In genomic region chr4:3955361-3956164, GRCh38 we compare ENCODE assay signal across 8 cellular contexts.
DNase-seq lines count a peak whose midpoint lies in the region; ATAC-seq and TF ChIP-seq lines count a peak whose summit lies in the region.
"Not testable (repeated sequence)": the region's sequence is repeated elsewhere in the genome, so short reads cannot be mapped to it uniquely, and the experiment has no call there.

No MANE protein-coding gene starts in this region.

- not testable (repeated sequence) for H3K36me3 Mint-ChIP-seq in activated naive CD4-positive, alpha-beta T cell treated with anti-CD3 and anti-CD28 coated beads, Interleukin-2, amount 50 U/mL, for 72 hours

- 1% methylated on average over 29 to 51 of the region's 56 CpGs for WGBS in testis, 2 donors

- ATAC-seq in HG02571 (IDR thresholded peaks at IDR 0.05; ENCODE audit: unreplicated experiment), result peak; percentile 100
- peak; percentile 100 for ATAC-seq in activated naive CD4-positive, alpha-beta T cell treated with anti-CD3 and anti-CD28 coated beads, Interleukin-2, amount 50 U/mL, for 72 hours
- peak; percentile 100 for ATAC-seq in omental fat pad (ENCODE audit: low FRiP score)

- intact Hi-C loops in testis (cut with DNase I; ENCODE audit: low total_unique reads), result not testable (repeated sequence)

- not testable (repeated sequence) for H3K27me3 ChIP-seq in testis

- H3K9me3 Mint-ChIP-seq in activated naive CD4-positive, alpha-beta T cell treated with anti-CD3 and anti-CD28 coated beads, Interleukin-2, amount 50 U/mL, for 72 hours, result not testable (repeated sequence)

- peak; percentile 47 for TF ChIP-seq POLR2A in NB4 (IDR thresholded peaks at IDR 0.05; ENCODE audit: extremely low read depth, insufficient read length)
- TF ChIP-seq POLR2A in testis (IDR thresholded peaks at IDR 0.05), result not testable (repeated sequence)

- peak; percentile 98 for DNase-seq in GM04504 (ENCODE audit: low read depth)
- peak; percentile 99 for DNase-seq in NB4 (ENCODE audit: low read depth)
- DNase-seq in SK-N-MC (ENCODE audit: low read depth, low spot score), result peak; percentile 89
- DNase-seq in activated naive CD4-positive, alpha-beta T cell treated with anti-CD3 and anti-CD28 coated beads, Interleukin-2, amount 50 U/mL, for 72 hours (ENCODE audit: low spot score in 2 of 2), result peak; percentile 96 to 97
- DNase-seq in glomerular endothelial cell (ENCODE audit: extremely low read depth, low read depth, low spot score), result peak; percentile 76
- peak; percentile 96 for DNase-seq in omental fat pad (ENCODE audit: low spot score)
- DNase-seq in testis, result peak; percentile 99

- H3K4me3 ChIP-seq in NB4 (ENCODE audit: low read depth, low read length) (peak overlapping the region; percentile 71), SK-N-MC (peak overlapping the region; percentile 85), testis (peak overlapping the region; percentile 66 to 76)

- not testable (repeated sequence) for H3K9me3 ChIP-seq in SK-N-MC (ENCODE audit: low read depth, low read length); testis

- not testable (repeated sequence) for TF ChIP-seq CTCF in NB4 (IDR thresholded peaks at IDR 0.05; ENCODE audit: low read depth, low read length); omental fat pad (IDR thresholded peaks at IDR 0.05); testis (IDR thresholded peaks at IDR 0.05)

- H3K9ac ChIP-seq in SK-N-MC (ENCODE audit: insufficient read length), result peak overlapping the region; percentile 59

- H3K36me3 ChIP-seq in SK-N-MC (ENCODE audit: insufficient read depth, low read length); testis (ENCODE audit: low read depth, missing control alignments): not testable (repeated sequence)

- H3K27ac ChIP-seq in SK-N-MC (peak overlapping the region; percentile 40; the same call in 1 of the 2 replicates), testis (peak overlapping the region in 1 of 2 donors; percentile 75)

- peak overlapping the region; percentile 88 to 91 for H3K27ac Mint-ChIP-seq in activated naive CD4-positive, alpha-beta T cell treated with anti-CD3 and anti-CD28 coated beads, Interleukin-2, amount 50 U/mL, for 72 hours

- not testable (repeated sequence) for H3K4me1 ChIP-seq in testis
